In genomic region chr16:47493358-47494337, GRCh38 we compare ENCODE assay signal across 8 cellular contexts. TPM values are rescaled to one million over a fixed set of nuclear protein-coding genes. Genes with fewer than 3 reads are reported as not detected.
A peak's percentile ranks its signal among the peaks of the same experiment; 100 is the strongest.
DNase-seq lines count a peak whose midpoint lies in the region; ATAC-seq and TF ChIP-seq lines count a peak whose summit lies in the region.

No MANE protein-coding gene starts in this region.

- peak overlapping the region in 1 of 2 donors; percentile 93 for H3K4me3 Mint-ChIP-seq in activated T-cell treated with anti-CD3 and anti-CD28 coated beads, Interleukin-2, amount 50 U/mL, for 72 hours
- H3K4me3 Mint-ChIP-seq in CD4-positive, alpha-beta memory T cell = peak overlapping the region in 1 of 8 donors; percentile 46

- H3K4me1 Mint-ChIP-seq in activated T-cell treated with anti-CD3 and anti-CD28 coated beads, Interleukin-2, amount 50 U/mL, for 72 hours (ENCODE audit: low read depth) = peaks cover 44% of the 10 kb centered on the region
- peaks cover 13 to 19% (median 14%) of the 10 kb centered on the region in 4 donors for H3K4me1 Mint-ChIP-seq in CD4-positive, alpha-beta memory T cell

- H3K27me3 Mint-ChIP-seq in activated T-cell treated with anti-CD3 and anti-CD28 coated beads, Interleukin-2, amount 50 U/mL, for 72 hours (ENCODE audit: low read depth) = no peaks in the 10 kb centered on the region
- no peaks in the 10 kb centered on the region for H3K27me3 Mint-ChIP-seq in CD4-positive, alpha-beta memory T cell

- H3K9me3 ChIP-seq in adipocyte (ENCODE audit: control insufficient read depth, low read length) (peaks cover 15% of the 10 kb centered on the region), thyroid gland (no peaks in the 10 kb centered on the region)
- H3K9me3 ChIP-seq in CD4-positive, alpha-beta memory T cell (ENCODE audit: control insufficient read depth in 1 of 2, low read length in 2 of 2) = no peaks in the 10 kb centered on the region

- POLR2A ChIA-PET in CD4-positive, alpha-beta memory T cell (lab: Charles Lee; ENCODE audit: partially characterized antibody) = interaction anchor here (1.2 kb wide), 1 partner anchor 33 kb away, joined by 3 read pairs; the partner anchor contains the start of gene ITFG1

- H3K36me3 ChIP-seq in adipocyte (ENCODE audit: control insufficient read depth, insufficient read depth, low read length, severe bottlenecking) = peaks cover 19% of the 10 kb centered on the region
- H3K36me3 ChIP-seq in thyroid gland = peaks cover 0 to 4% of the 10 kb centered on the region in 2 donors
- H3K36me3 ChIP-seq in CD4-positive, alpha-beta memory T cell (ENCODE audit: insufficient read depth, low read length) = no peaks in the 10 kb centered on the region

- H3K9me3 Mint-ChIP-seq in activated T-cell treated with anti-CD3 and anti-CD28 coated beads, Interleukin-2, amount 50 U/mL, for 72 hours = no peaks in the 10 kb centered on the region
- peaks cover 0 to 29% (median 12%) of the 10 kb centered on the region in 8 donors for H3K9me3 Mint-ChIP-seq in CD4-positive, alpha-beta memory T cell

- H3K27me3 ChIP-seq in adipocyte (replicated peaks; ENCODE audit: control insufficient read depth, insufficient read depth, low read length) (no peaks in the 10 kb centered on the region), thyroid gland (no peaks in the 10 kb centered on the region)
- H3K27me3 ChIP-seq in CD4-positive, alpha-beta memory T cell (ENCODE audit: insufficient read depth, low read length) = no peaks in the 10 kb centered on the region

- DNase-seq in activated T-cell treated with anti-CD3 and anti-CD28 coated beads, Interleukin-2, amount 50 U/mL, for 72 hours = no peak
- no peak for DNase-seq in activated T-cell treated with anti-CD3 and anti-CD28 coated beads, Interleukin-2, amount 50 U/mL, for 1 hour
- DNase-seq in adipocyte (ENCODE audit: low read depth) = no peak
- no peak for DNase-seq in thyroid gland
- no peak for DNase-seq in NCI-H1417 (lab: John Stamatoyannopoulos, UW)
- no peak for DNase-seq in NCI-H2029 treated with DMSO at 0.1 percent for 48 hours (lab: John Stamatoyannopoulos, UW)
- no peak for DNase-seq in CD4-positive, alpha-beta memory T cell

- H3K27ac Mint-ChIP-seq in activated T-cell treated with anti-CD3 and anti-CD28 coated beads, Interleukin-2, amount 50 U/mL, for 72 hours = peak overlapping the region; percentile 37
- no peak overlapping the region for H3K27ac Mint-ChIP-seq in CD4-positive, alpha-beta memory T cell

- H3K4me3 ChIP-seq in adipocyte (ENCODE audit: low read length) = peak overlapping the region; percentile 48
- no peak overlapping the region for H3K4me3 ChIP-seq in thyroid gland (replicated peaks in 1 of 3)
- H3K4me3 ChIP-seq in CD4-positive, alpha-beta memory T cell (ENCODE audit: low read length in 2 of 2) = no peak overlapping the region

- no peak overlapping the region for H3K9ac ChIP-seq in adipocyte (ENCODE audit: low read length)

- 71 to 76% methylated on average over 9 of the region's 9 CpGs for WGBS in thyroid gland, 2 donors

- no peak for ATAC-seq in activated T-cell treated with anti-CD3 and anti-CD28 coated beads, Interleukin-2, amount 50 U/mL, for 72 hours (replicated peaks in 1 of 2)
- peak; percentile 41 for ATAC-seq in HG03139 (IDR thresholded peaks at IDR 0.05; ENCODE audit: unreplicated experiment)

- no peak for TF ChIP-seq POLR2A in thyroid gland (IDR thresholded peaks at IDR 0.05)

- peaks cover 0 to 13% of the 10 kb centered on the region in 2 donors for H3K36me3 Mint-ChIP-seq in activated T-cell treated with anti-CD3 and anti-CD28 coated beads, Interleukin-2, amount 50 U/mL, for 72 hours (ENCODE audit: insufficient read depth in 2 of 2)
- peaks cover 30 to 42% of the 10 kb centered on the region in 2 donors for H3K36me3 Mint-ChIP-seq in CD4-positive, alpha-beta memory T cell

- H3K4me1 ChIP-seq in adipocyte (ENCODE audit: control insufficient read depth, insufficient read depth, low read length) = peaks cover 9% of the 10 kb centered on the region
- H3K4me1 ChIP-seq in thyroid gland = peaks cover 0 to 23% of the 10 kb centered on the region in 2 donors
- peaks cover 15% of the 10 kb centered on the region for H3K4me1 ChIP-seq in CD4-positive, alpha-beta memory T cell (ENCODE audit: insufficient read depth, low read length)

- TF ChIP-seq CTCF in thyroid gland (IDR thresholded peaks at IDR 0.05) = no peak

- H3K27ac ChIP-seq in thyroid gland = peak overlapping the region; percentile 10 to 77 (median 77)
- no peak overlapping the region for H3K27ac ChIP-seq in CD4-positive, alpha-beta memory T cell (ENCODE audit: low read depth, low read length)

- CTCF ChIA-PET in CD4-positive, alpha-beta memory T cell (lab: Charles Lee; ENCODE audit: partially characterized antibody) = no interaction called here

- intact Hi-C loops in thyroid gland (cut with DNase I) = no loop called here
- intact Hi-C loops in CD4-positive, alpha-beta memory T cell (cut with micrococcal nuclease) = no loop called here

RNA-seq across cellular contexts. Expression of gene PHKB, which starts 32.5 kb away (rescaled TPM):
- 10 to 100 TPM; 28.5 to 39.5 TPM for total RNA-seq in activated T-cell treated with anti-CD3 and anti-CD28 coated beads, Interleukin-2, amount 50 U/mL, for 72 hours
- 100 to 1,000 TPM; 110 to 198 (median 168) TPM for total RNA-seq in thyroid gland
- total RNA-seq in CD4-positive, alpha-beta memory T cell = 10 to 100 TPM; 50.8 to 56.4 TPM
- 10 to 100 TPM; 29.4 to 32.3 TPM for polyA plus RNA-seq in CD4-positive, alpha-beta memory T cell

RNA-seq across cellular contexts. Expression of gene ITFG1, which starts 32.8 kb away (rescaled TPM):
- 10 to 100 TPM; 23.4 to 27.3 TPM for total RNA-seq in activated T-cell treated with anti-CD3 and anti-CD28 coated beads, Interleukin-2, amount 50 U/mL, for 72 hours
- 10 to 100 TPM; 64.8 to 75.6 (median 71.7) TPM for total RNA-seq in thyroid gland
- total RNA-seq in CD4-positive, alpha-beta memory T cell = 10 to 100 TPM; 26.1 to 27.7 TPM
- 10 to 100 TPM; 28.9 to 31.3 TPM for polyA plus RNA-seq in CD4-positive, alpha-beta memory T cell
